28 cellular contexts compared by ENCODE assay signal in genomic region chr7:55299273-55299967, GRCh38.
"Had no signal": no experiment of that assay in that cellular context is flagged by ENCODE, and none has a peak within 500 bp of the region (broad histone marks: within the 10 kb centered on the region; RNA-seq: fewer than 3 reads in every experiment).

No MANE protein-coding gene starts in this region.

- FAIRE-seq: bronchial epithelial cell had no signal

- H3K9me3 ChIP-seq: colonic mucosa, esophagus squamous epithelium, gastrocnemius medialis, left lung, right lobe of liver, suprapubic skin, tibial nerve, uterus had no signal

- DNase-seq: activated B cell treated with CpG ODN at 0.5 μM for 24 hours; activated CD4-positive, alpha-beta T cell treated with anti-CD3 and anti-CD28 coated beads for 36 hours; activated CD4-positive, alpha-beta T cell treated with anti-CD3 and anti-CD28 coated beads, Interleukin-2, amount 50 U/mL, for 4 hours; activated CD8-positive, alpha-beta memory T cell treated with anti-CD3 and anti-CD28 coated beads for 24 hours; activated CD8-positive, alpha-beta memory T cell treated with anti-CD3 and anti-CD28 coated beads, Interleukin-2, amount 50 U/mL, for 4 hours; activated naive CD4-positive, alpha-beta T cell treated with Interleukin-2 at 50 U/mL for 16 hours; activated naive CD8-positive, alpha-beta T cell treated with anti-CD3 and anti-CD28 coated beads for 36 hours; activated T-cell treated with anti-CD3 and anti-CD28 coated beads, Interleukin-2, amount 50 U/mL, for 4 hours; colonic mucosa; esophagus squamous epithelium; gastrocnemius medialis; hippocampal formation; kidney glomerular epithelial cell; left lung; naive thymus-derived CD8-positive, alpha-beta T cell; posterior cingulate gyrus; right lobe of liver; stimulated activated CD4-positive, alpha-beta T cell treated with anti-CD3 and anti-CD28 coated beads, Interleukin-1b, Interleukin-23, amount 100 ng/mL, for 48 hours; stimulated activated naive CD8-positive, alpha-beta T cell treated with anti-CD3 and anti-CD28 coated beads, Interleukin-15, amount 100 ng/mL, for 72 hours; T-helper 9 cell; uterus had no signal

- H3K4me2 ChIP-seq: neural progenitor cell had no signal

- ATAC-seq: activated CD4-positive, alpha-beta T cell treated with anti-CD3 and anti-CD28 coated beads for 36 hours; activated T-cell treated with anti-CD3 and anti-CD28 coated beads, Interleukin-2, amount 50 U/mL, for 4 hours; gastrocnemius medialis; left lung; naive thymus-derived CD8-positive, alpha-beta T cell; right lobe of liver; stimulated activated naive CD8-positive, alpha-beta T cell treated with anti-CD3 and anti-CD28 coated beads, Interleukin-15, amount 100 ng/mL, for 72 hours had no signal

- H3K27me3 ChIP-seq: colonic mucosa, gastrocnemius medialis, neural progenitor cell, right lobe of liver, uterus had no signal

- H3K4me1 Mint-ChIP-seq: activated B cell treated with CpG ODN at 0.5 μM for 24 hours; activated naive CD8-positive, alpha-beta T cell treated with anti-CD3 and anti-CD28 coated beads for 36 hours; mesothelial cell of epicardium; neural progenitor cell; stimulated activated naive CD8-positive, alpha-beta T cell treated with anti-CD3 and anti-CD28 coated beads, Interleukin-15, amount 100 ng/mL, for 72 hours had no signal

- H3K36me3 Mint-ChIP-seq: activated naive CD8-positive, alpha-beta T cell treated with anti-CD3 and anti-CD28 coated beads for 36 hours; mesothelial cell of epicardium; naive thymus-derived CD8-positive, alpha-beta T cell; neural progenitor cell had no signal

- H3K9me3 Mint-ChIP-seq: activated B cell treated with CpG ODN at 0.5 μM for 24 hours; activated naive CD8-positive, alpha-beta T cell treated with anti-CD3 and anti-CD28 coated beads for 36 hours; activated T-cell treated with anti-CD3 and anti-CD28 coated beads, Interleukin-2, amount 50 U/mL, for 4 hours; mesothelial cell of epicardium; naive thymus-derived CD8-positive, alpha-beta T cell; neural progenitor cell; stimulated activated naive CD8-positive, alpha-beta T cell treated with anti-CD3 and anti-CD28 coated beads, Interleukin-15, amount 100 ng/mL, for 72 hours had no signal

- H3K36me3 ChIP-seq: colonic mucosa, esophagus squamous epithelium, gastrocnemius medialis, left lung, neural progenitor cell, right lobe of liver, suprapubic skin, tibial nerve, uterus had no signal

- H3K4me1 ChIP-seq: colonic mucosa, esophagus squamous epithelium, gastrocnemius medialis, left lung, neural progenitor cell, right lobe of liver, suprapubic skin, tibial nerve, uterus had no signal

- H3K4me3 Mint-ChIP-seq: activated B cell treated with CpG ODN at 0.5 μM for 24 hours; activated CD4-positive, alpha-beta T cell treated with anti-CD3 and anti-CD28 coated beads for 36 hours; activated naive CD8-positive, alpha-beta T cell treated with anti-CD3 and anti-CD28 coated beads for 36 hours; activated T-cell treated with anti-CD3 and anti-CD28 coated beads, Interleukin-2, amount 50 U/mL, for 4 hours; mesothelial cell of epicardium; naive thymus-derived CD8-positive, alpha-beta T cell; neural progenitor cell; stimulated activated naive CD8-positive, alpha-beta T cell treated with anti-CD3 and anti-CD28 coated beads, Interleukin-15, amount 100 ng/mL, for 72 hours had no signal

- H3K4me3 ChIP-seq: colonic mucosa, esophagus squamous epithelium, gastrocnemius medialis, left lung, lung, neural progenitor cell, right lobe of liver, skin epidermis, suprapubic skin, tibial nerve, uterus had no signal

- H3K27ac Mint-ChIP-seq: activated B cell treated with CpG ODN at 0.5 μM for 24 hours; activated CD4-positive, alpha-beta T cell treated with anti-CD3 and anti-CD28 coated beads for 36 hours; activated naive CD8-positive, alpha-beta T cell treated with anti-CD3 and anti-CD28 coated beads for 36 hours; mesothelial cell of epicardium; naive thymus-derived CD8-positive, alpha-beta T cell; neural progenitor cell; stimulated activated naive CD8-positive, alpha-beta T cell treated with anti-CD3 and anti-CD28 coated beads, Interleukin-15, amount 100 ng/mL, for 72 hours had no signal

- H3K27ac ChIP-seq: colonic mucosa, esophagus squamous epithelium, gastrocnemius medialis, left lung, neural progenitor cell, right lobe of liver, skin epidermis, suprapubic skin, tibial nerve, uterus had no signal

- H2AFZ ChIP-seq: neural progenitor cell had no signal

- H3K9ac ChIP-seq: neural progenitor cell had no signal
